In genomic region chr18:24009651-24010333, GRCh38 we compare ENCODE assay signal across 8 cellular contexts. TPM values are rescaled to one million over a fixed set of nuclear protein-coding genes. Genes with fewer than 3 reads are reported as not detected.
DNase-seq lines count a peak whose midpoint lies in the region; ATAC-seq lines count a peak whose summit lies in the region.

No MANE protein-coding gene starts in this region.

- no peak overlapping the region for H3K4me3 Mint-ChIP-seq in activated CD8-positive, alpha-beta memory T cell treated with anti-CD3 and anti-CD28 coated beads, Interleukin-2, amount 10 ng/mL, durations not matched to agents 7 days and 5 days

- peak; percentile 76 for DNase-seq in activated CD8-positive, alpha-beta memory T cell treated with anti-CD3 and anti-CD28 coated beads, Interleukin-2, amount 10 ng/mL, durations not matched to agents 7 days and 5 days
- no peak for DNase-seq in activated CD8-positive, alpha-beta memory T cell treated with anti-CD3 and anti-CD28 coated beads, Interleukin-2, amount 50 U/mL, for 48 hours
- peak; percentile 97 for DNase-seq in NCI-H146 treated with DMSO at 0.1 percent for 48 hours (lab: John Stamatoyannopoulos, UW; ENCODE audit: unreplicated experiment)
- peak; percentile 59 for DNase-seq in germinal center (ENCODE audit: low spot score)
- DNase-seq in NCI-H128 (lab: John Stamatoyannopoulos, UW; ENCODE audit: unreplicated experiment): no peak
- DNase-seq in C1 segment of cervical spinal cord (lab: John Stamatoyannopoulos, UW): no peak
- no peak for DNase-seq in amniotic stem cell (lab: John Stamatoyannopoulos, UW)

- peaks cover 59% of the 10 kb centered on the region for H3K4me1 Mint-ChIP-seq in activated CD8-positive, alpha-beta memory T cell treated with anti-CD3 and anti-CD28 coated beads, Interleukin-2, amount 10 ng/mL, durations not matched to agents 7 days and 5 days

- no peaks in the 10 kb centered on the region for H3K9me3 Mint-ChIP-seq in activated CD8-positive, alpha-beta memory T cell treated with anti-CD3 and anti-CD28 coated beads, Interleukin-2, amount 10 ng/mL, durations not matched to agents 7 days and 5 days (ENCODE audit: low read depth)

- ATAC-seq in activated CD8-positive, alpha-beta memory T cell treated with anti-CD3 and anti-CD28 coated beads, Interleukin-2, amount 10 ng/mL, durations not matched to agents 7 days and 5 days: no peak
- peak; percentile 45 for ATAC-seq in HG02678 (IDR thresholded peaks at IDR 0.05; ENCODE audit: unreplicated experiment)

- no peaks in the 10 kb centered on the region for H3K27me3 Mint-ChIP-seq in activated CD8-positive, alpha-beta memory T cell treated with anti-CD3 and anti-CD28 coated beads, Interleukin-2, amount 10 ng/mL, durations not matched to agents 7 days and 5 days

- H3K27ac Mint-ChIP-seq in activated CD8-positive, alpha-beta memory T cell treated with anti-CD3 and anti-CD28 coated beads, Interleukin-2, amount 10 ng/mL, durations not matched to agents 7 days and 5 days: peak overlapping the region; percentile 76

- H3K36me3 Mint-ChIP-seq in activated CD8-positive, alpha-beta memory T cell treated with anti-CD3 and anti-CD28 coated beads, Interleukin-2, amount 10 ng/mL, durations not matched to agents 7 days and 5 days: peaks cover 3% of the 10 kb centered on the region

- CTCF ChIA-PET in activated CD8-positive, alpha-beta memory T cell treated with anti-CD3 and anti-CD28 coated beads, Interleukin-2, amount 10 ng/mL, durations not matched to agents 7 days and 5 days (lab: Charles Lee): interaction anchor here (0.8 to 2.5 kb wide), 3 partner anchors 9 to 44 kb away, joined by 3 to 9 read pairs (median 4); no protein-coding TSS in a partner anchor

RNA-seq across cellular contexts. Expression of gene TTC39C, which starts 4.8 kb away (rescaled TPM):
- total RNA-seq in activated CD8-positive, alpha-beta memory T cell treated with anti-CD3 and anti-CD28 coated beads, Interleukin-2, amount 10 ng/mL, durations not matched to agents 7 days and 5 days: 10 to 100 TPM; 59.0 to 69.7 TPM

Comparison
In these comparisons a context has a peak if more than half of its experiments do, and no peak if none do; other contexts are left out.
1. DNase-seq: peak in activated CD8-positive, alpha-beta memory T cell treated with anti-CD3 and anti-CD28 coated beads, Interleukin-2, amount 10 ng/mL, durations not matched to agents 7 days and 5 days (single experiment), NCI-H146 treated with DMSO at 0.1 percent for 48 hours (single experiment) and germinal center (single experiment); none in activated CD8-positive, alpha-beta memory T cell treated with anti-CD3 and anti-CD28 coated beads, Interleukin-2, amount 50 U/mL, for 48 hours (single experiment), NCI-H128 (single experiment), C1 segment of cervical spinal cord (0 of 14) and amniotic stem cell (single experiment).